Comparison of ENCODE assay signal across 8 cellular contexts in the genomic region with DNA sequence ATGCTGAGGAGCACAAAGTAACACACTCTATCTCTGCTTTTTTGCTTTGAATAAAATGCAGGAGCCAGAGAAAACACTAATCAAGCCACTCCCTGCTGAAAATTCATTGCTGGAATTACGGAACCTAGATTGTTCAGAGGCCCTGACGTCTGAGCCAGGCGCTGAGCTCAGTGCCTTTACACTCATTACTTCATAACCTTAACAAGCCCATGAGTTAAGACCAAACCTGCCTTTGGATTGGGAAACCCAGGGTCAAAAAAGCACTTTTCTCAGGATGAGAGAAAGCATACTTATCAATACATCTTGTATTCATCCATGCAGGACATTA. TPM values are rescaled to one million over a fixed set of nuclear protein-coding genes. Genes with fewer than 3 reads are reported as not detected.
A peak's percentile ranks its signal among the peaks of the same experiment; 100 is the strongest.
DNase-seq lines count a peak whose midpoint lies in the region; ATAC-seq and TF ChIP-seq lines count a peak whose summit lies in the region.

No MANE protein-coding gene starts in this region.

- H3K9me3 ChIP-seq in body of pancreas: no peaks in the 10 kb centered on the region

- no peaks in the 10 kb centered on the region for H3K27me3 ChIP-seq in body of pancreas

- WGBS in body of pancreas, 2 donors: 0 to 7% methylated on average over 3 of the region's 3 CpGs

- intact Hi-C loops in body of pancreas (cut with DNase I): no loop called here

- TF ChIP-seq POLR2A in body of pancreas (IDR thresholded peaks at IDR 0.05): no peak

- H3K27ac ChIP-seq in body of pancreas (peak overlapping the region; percentile 83 to 98 (median 92)), temporal lobe (ENCODE audit: low read depth, low read length) (peak overlapping the region; percentile 75)

- DNase-seq in GF-D8 (lab: John Stamatoyannopoulos, UW): peak; percentile 62
- peak; percentile 63 to 67 for DNase-seq in Kasumi-1 (lab: John Stamatoyannopoulos, UW)
- peak in 3 of 4 donors; percentile 36 to 50 (median 46) for DNase-seq in body of pancreas
- DNase-seq in left kidney (ENCODE audit: low read depth, low spot score): peak; percentile 60
- no peak for DNase-seq in stimulated activated CD8-positive, alpha-beta memory T cell treated with anti-CD3 and anti-CD28 coated beads, Interleukin-4, amount 100 ng/mL, for 48 hours
- DNase-seq in pons (ENCODE audit: low spot score): no peak

- H3K4me1 ChIP-seq in body of pancreas: peaks cover 21% of the 10 kb centered on the region

- peak; percentile 16 for ATAC-seq in GM21576 (IDR thresholded peaks at IDR 0.05; ENCODE audit: unreplicated experiment)
- ATAC-seq in body of pancreas: peak; percentile 45

- no peaks in the 10 kb centered on the region for H3K36me3 ChIP-seq in body of pancreas (replicated peaks in 1 of 2; ENCODE audit: insufficient read depth in 1 of 2, low read depth in 2 of 2)

- no peak for TF ChIP-seq CTCF in body of pancreas (IDR thresholded peaks at IDR 0.05)

- H3K4me3 ChIP-seq in body of pancreas: peak overlapping the region; percentile 14 to 15

RNA-seq across cellular contexts. Expression of a gene that starts 0.8 kb away (rescaled TPM):
- total RNA-seq in body of pancreas (10 to 100 TPM in 1 of 2 donors, 1 to 10 TPM in 1; 1.6 to 10.4 TPM), temporal lobe (11.3 TPM)

Comparison
In these comparisons a context has a peak if more than half of its experiments do, and no peak if none do; other contexts are left out.
1. DNase-seq: peak in GF-D8 (single experiment), Kasumi-1 (2 of 2), body of pancreas (3 of 4) and left kidney (single experiment); none in stimulated activated CD8-positive, alpha-beta memory T cell treated with anti-CD3 and anti-CD28 coated beads, Interleukin-4, amount 100 ng/mL, for 48 hours (single experiment) and pons (single experiment).